8 cellular contexts compared by ENCODE assay signal in genomic region chr1:184866991-184867788, GRCh38.
DNase-seq lines count a peak whose midpoint lies in the region; ATAC-seq and TF ChIP-seq lines count a peak whose summit lies in the region.

No MANE protein-coding gene starts in this region.

- H3K18ac ChIP-seq in neuronal stem cell (ENCODE audit: low read length), result no peak overlapping the region

- H3K4me3 Mint-ChIP-seq in activated T-cell treated with anti-CD3 and anti-CD28 coated beads, Interleukin-2, amount 50 U/mL, for 4 hours, result peak overlapping the region; percentile 22
- H3K4me3 Mint-ChIP-seq in stimulated activated memory B cell treated with anti-CD40 and anti-IgM and Interleukin-4, amounts not matched to agents 10 μg/mL and 1 μg/mL and 100 μg/mL, for 72 hours, result peak overlapping the region; percentile 28

- H3K36me3 Mint-ChIP-seq in activated T-cell treated with anti-CD3 and anti-CD28 coated beads, Interleukin-2, amount 50 U/mL, for 4 hours (ENCODE audit: insufficient read depth), result peaks cover 7% of the 10 kb centered on the region
- no peaks in the 10 kb centered on the region for H3K36me3 Mint-ChIP-seq in stimulated activated memory B cell treated with anti-CD40 and anti-IgM and Interleukin-4, amounts not matched to agents 10 μg/mL and 1 μg/mL and 100 μg/mL, for 72 hours

- H2BK12ac ChIP-seq in neuronal stem cell (ENCODE audit: low read length), result no peak overlapping the region

- no peak for TF ChIP-seq CTCF in KMS-11 (conservative IDR thresholded peaks at IDR 0.05; ENCODE audit: low read depth, low read length)
- no peak for TF ChIP-seq CTCF in heart right ventricle (IDR thresholded peaks at IDR 0.05)

- H4K91ac ChIP-seq in neuronal stem cell (ENCODE audit: low read depth, low read length, poor library complexity), result no peak overlapping the region

- peak overlapping the region; percentile 36 for H3K4me2 ChIP-seq in KMS-11
- H3K4me2 ChIP-seq in neuronal stem cell (ENCODE audit: insufficient read depth, low read length, poor library complexity, severe bottlenecking), result no peak overlapping the region

- ATAC-seq in GM21529 (IDR thresholded peaks at IDR 0.05; ENCODE audit: unreplicated experiment), result peak; percentile 96
- ATAC-seq in activated T-cell treated with anti-CD3 and anti-CD28 coated beads, Interleukin-2, amount 50 U/mL, for 4 hours, result peak; percentile 86 to 89
- peak in 6 of 8 donors; percentile 47 to 76 (median 58) for ATAC-seq in heart right ventricle
- peak; percentile 96 for ATAC-seq in stimulated activated memory B cell treated with anti-CD40 and anti-IgM and Interleukin-4, amounts not matched to agents 10 μg/mL and 1 μg/mL and 100 μg/mL, for 72 hours

- H3K4me1 Mint-ChIP-seq in activated T-cell treated with anti-CD3 and anti-CD28 coated beads, Interleukin-2, amount 50 U/mL, for 4 hours (ENCODE audit: low read depth), result peaks cover 46% of the 10 kb centered on the region
- peaks cover 32% of the 10 kb centered on the region for H3K4me1 Mint-ChIP-seq in stimulated activated memory B cell treated with anti-CD40 and anti-IgM and Interleukin-4, amounts not matched to agents 10 μg/mL and 1 μg/mL and 100 μg/mL, for 72 hours

- no peak overlapping the region for H3K4ac ChIP-seq in neuronal stem cell (ENCODE audit: low read length)

- H3K36me3 ChIP-seq in KMS-11 (ENCODE audit: insufficient read depth) (no peaks in the 10 kb centered on the region), heart right ventricle (peaks cover 0 to 53% (median 0%) of the 10 kb centered on the region in 9 donors), neuronal stem cell (replicated peaks in 1 of 2; ENCODE audit: control insufficient read depth in 2 of 2, insufficient read depth in 2 of 2, low read length in 2 of 2) (no peaks in the 10 kb centered on the region)

- H3K9me3 Mint-ChIP-seq in activated T-cell treated with anti-CD3 and anti-CD28 coated beads, Interleukin-2, amount 50 U/mL, for 4 hours, result no peaks in the 10 kb centered on the region
- no peaks in the 10 kb centered on the region for H3K9me3 Mint-ChIP-seq in stimulated activated memory B cell treated with anti-CD40 and anti-IgM and Interleukin-4, amounts not matched to agents 10 μg/mL and 1 μg/mL and 100 μg/mL, for 72 hours

- 59 to 62% methylated on average over 6 of the region's 6 CpGs for WGBS in heart right ventricle, 2 donors
- no CpG with 5 or more reads among the region's 6 CpGs for WGBS in neuronal stem cell (ENCODE audit: extremely low coverage in 2 of 2, insufficient read length in 2 of 2, insufficient replicate concordance in 1 of 2), 2 donors

- H3K27me3 Mint-ChIP-seq in activated T-cell treated with anti-CD3 and anti-CD28 coated beads, Interleukin-2, amount 50 U/mL, for 4 hours (ENCODE audit: low read depth), result no peaks in the 10 kb centered on the region
- H3K27me3 Mint-ChIP-seq in stimulated activated memory B cell treated with anti-CD40 and anti-IgM and Interleukin-4, amounts not matched to agents 10 μg/mL and 1 μg/mL and 100 μg/mL, for 72 hours, result no peaks in the 10 kb centered on the region

- H3K27ac ChIP-seq in KMS-11 (peak overlapping the region; percentile 31), heart right ventricle (peak overlapping the region in 5 of 10 donors; percentile 22 to 84 (median 37)), neuronal stem cell (replicated peaks; ENCODE audit: low read length) (no peak overlapping the region)

- H4K20me1 ChIP-seq in KMS-11 (ENCODE audit: insufficient read depth), result no peaks in the 10 kb centered on the region

- H3K79me2 ChIP-seq in KMS-11 (ENCODE audit: insufficient read depth, low read depth), result no peaks in the 10 kb centered on the region

- DNase-seq in Daoy (ENCODE audit: low read depth) (peak; percentile 79), heart right ventricle (no peak), neuronal stem cell (ENCODE audit: low spot score) (no peak), DMS153 (lab: John Stamatoyannopoulos, UW) (no peak)
- DNase-seq in activated T-cell treated with anti-CD3 and anti-CD28 coated beads, Interleukin-2, amount 50 U/mL, for 4 hours, result peak; percentile 31

- H3K14ac ChIP-seq in neuronal stem cell (ENCODE audit: low read length), result no peak overlapping the region

- intact Hi-C loops in heart right ventricle (cut with DNase I), result no loop called here

- H2BK5ac ChIP-seq in neuronal stem cell (ENCODE audit: low read length), result no peak overlapping the region

- H3K9ac ChIP-seq in KMS-11 (no peak overlapping the region), neuronal stem cell (ENCODE audit: low read depth, low read length, poor library complexity) (no peak overlapping the region)

- no peak overlapping the region for H2AK5ac ChIP-seq in neuronal stem cell (ENCODE audit: low read depth, low read length)

- H3K27ac Mint-ChIP-seq in stimulated activated memory B cell treated with anti-CD40 and anti-IgM and Interleukin-4, amounts not matched to agents 10 μg/mL and 1 μg/mL and 100 μg/mL, for 72 hours, result peak overlapping the region; percentile 70

- H2BK15ac ChIP-seq in neuronal stem cell (ENCODE audit: low read length), result no peak overlapping the region

- no peak overlapping the region for H4K8ac ChIP-seq in neuronal stem cell (ENCODE audit: low read depth, low read length)

- H2AFZ ChIP-seq in KMS-11 (ENCODE audit: low read depth), result no peak overlapping the region
- H2AFZ ChIP-seq in neuronal stem cell (ENCODE audit: low read length), result no peak overlapping the region

- H2BK120ac ChIP-seq in neuronal stem cell (ENCODE audit: low read depth, low read length), result no peak overlapping the region

- H3K79me1 ChIP-seq in neuronal stem cell (ENCODE audit: low read depth, low read length), result no peaks in the 10 kb centered on the region

- H3K9me3 ChIP-seq in heart right ventricle (no peaks in the 10 kb centered on the region), neuronal stem cell (replicated peaks in 1 of 2; ENCODE audit: control insufficient read depth in 2 of 2, insufficient read depth in 1 of 2, low read depth in 1 of 2, low read length in 2 of 2) (no peaks in the 10 kb centered on the region)

- H3K4me1 ChIP-seq in KMS-11 (ENCODE audit: low read depth, poor library complexity, severe bottlenecking) (peaks cover 41% of the 10 kb centered on the region), heart right ventricle (peaks cover 0 to 60% (median 30%) of the 10 kb centered on the region in 9 donors), neuronal stem cell (ENCODE audit: control insufficient read depth in 2 of 2, insufficient read depth in 1 of 2, low read depth in 1 of 2, low read length in 2 of 2) (peaks cover 0 to 1% of the 10 kb centered on the region in 2 donors)

- H3K23ac ChIP-seq in neuronal stem cell (ENCODE audit: low read depth, low read length, poor library complexity), result no peak overlapping the region

- H3K27me3 ChIP-seq in KMS-11 (ENCODE audit: insufficient read depth, low read depth) (no peaks in the 10 kb centered on the region), heart right ventricle (no peaks in the 10 kb centered on the region), neuronal stem cell (ENCODE audit: control insufficient read depth in 3 of 3, insufficient read depth in 3 of 3, low read depth in 1 of 3, low read length in 3 of 3) (no peaks in the 10 kb centered on the region)

- H3K4me3 ChIP-seq in KMS-11 (IDR thresholded peaks at IDR 0.05; ENCODE audit: insufficient read depth, low read depth, low read length) (no peak overlapping the region), heart right ventricle (no peak overlapping the region), neuronal stem cell (ENCODE audit: low read length in 2 of 2) (no peak overlapping the region)

Comparison
In these comparisons a context has a peak if more than half of its experiments do, and no peak if none do; other contexts are left out.
1. DNase-seq: peak in Daoy (single experiment) and activated T-cell treated with anti-CD3 and anti-CD28 coated beads, Interleukin-2, amount 50 U/mL, for 4 hours (single experiment); none in heart right ventricle (0 of 2), neuronal stem cell (single experiment) and DMS153 (single experiment).
2. Peak in every context shown above with its lines, with median percentiles within 50 percentile points of each other: ATAC-seq.